In genomic region chr22:50537765-50538164, GRCh38 we compare ENCODE assay signal across 12 cellular contexts. TPM values are rescaled to one million over a fixed set of nuclear protein-coding genes. Genes with fewer than 3 reads are reported as not detected.
DNase-seq lines count a peak whose midpoint lies in the region; ATAC-seq and TF ChIP-seq lines count a peak whose summit lies in the region.
"Had no signal": no experiment of that assay in that cellular context is flagged by ENCODE, and none has a peak within 500 bp of the region (broad histone marks: within the 10 kb centered on the region; RNA-seq: fewer than 3 reads in every experiment).

No MANE protein-coding gene starts in this region.

- POLR2A ChIA-PET in activated B cell treated with CpG ODN at 0.5 μM for 24 hours (lab: Charles Lee) (interaction anchor here (0.7 to 16.7 kb wide), 2 partner anchors 8 to 180 kb away, joined by 5 to 946 read pairs; partner anchors contain the start of genes SCO2 and TYMP), A673 (lab: Charles Lee; ENCODE audit: low non-redundant PET) (no interaction called here)

- no peaks in the 10 kb centered on the region for H3K27me3 ChIP-seq in CD4-positive, CD25-positive, alpha-beta regulatory T cell (ENCODE audit: control insufficient read depth, insufficient read depth, low read length)
- H3K27me3 ChIP-seq in A673 (replicated peaks; ENCODE audit: insufficient read depth, low read depth, low read length, poor library complexity): no peaks in the 10 kb centered on the region
- H3K27me3 ChIP-seq: SJSA1 had no signal

- H3K4me1 Mint-ChIP-seq in CD4-positive, CD25-positive, alpha-beta regulatory T cell: peaks cover 14 to 64% (median 39%) of the 10 kb centered on the region in 4 donors
- H3K4me1 Mint-ChIP-seq in activated B cell treated with CpG ODN at 0.5 μM for 24 hours (peaks cover 82% of the 10 kb centered on the region), memory B cell (peaks cover 37% of the 10 kb centered on the region)

- no peaks in the 10 kb centered on the region for H3K27me3 Mint-ChIP-seq in CD4-positive, CD25-positive, alpha-beta regulatory T cell
- no peaks in the 10 kb centered on the region for H3K27me3 Mint-ChIP-seq in activated B cell treated with CpG ODN at 0.5 μM for 24 hours
- no peaks in the 10 kb centered on the region for H3K27me3 Mint-ChIP-seq in memory B cell

- CTCF ChIA-PET in activated B cell treated with CpG ODN at 0.5 μM for 24 hours (lab: Charles Lee): no interaction called here
- CTCF ChIA-PET in A673 (lab: Charles Lee): interaction anchor here (4.1 kb wide), 1 partner anchor 12 kb away, joined by 19 read pairs; the partner anchor contains the start of gene SCO2

- TF ChIP-seq CTCF in activated B cell treated with CpG ODN at 0.5 μM for 24 hours (IDR thresholded peaks at IDR 0.05) (no peak), A673 (conservative IDR thresholded peaks at IDR 0.05; ENCODE audit: low read depth, low read length) (no peak)

- intact Hi-C loops in activated B cell treated with CpG ODN at 0.5 μM for 24 hours (cut with micrococcal nuclease) (loop anchor here (2.0 kb wide), 1 partner anchor 347 kb away; no protein-coding TSS in a partner anchor), A673 (cut with micrococcal nuclease; ENCODE audit: unreplicated experiment) (no loop called here)

- H3K4me3 ChIP-seq in CD4-positive, CD25-positive, alpha-beta regulatory T cell (ENCODE audit: low read depth, low read length): no peak overlapping the region
- no peak overlapping the region for H3K4me3 ChIP-seq in A673 (ENCODE audit: low read depth, low read length, poor library complexity, severe bottlenecking)
- H3K4me3 ChIP-seq: SJSA1 had no signal

- ATAC-seq in CD4-positive, CD25-positive, alpha-beta regulatory T cell (ENCODE audit: low read depth in 2 of 2): no peak
- ATAC-seq in activated B cell treated with CpG ODN at 0.5 μM for 24 hours (ENCODE audit: low read depth): no peak
- ATAC-seq in memory B cell (ENCODE audit: low read depth): no peak

- H3K9me3 Mint-ChIP-seq in CD4-positive, CD25-positive, alpha-beta regulatory T cell: peaks cover 0 to 3% (median 0%) of the 10 kb centered on the region in 7 donors
- H3K9me3 Mint-ChIP-seq in activated B cell treated with CpG ODN at 0.5 μM for 24 hours: peaks cover 2% of the 10 kb centered on the region
- peaks cover 2% of the 10 kb centered on the region for H3K9me3 Mint-ChIP-seq in memory B cell

- no peaks in the 10 kb centered on the region for H3K36me3 Mint-ChIP-seq in CD4-positive, CD25-positive, alpha-beta regulatory T cell
- H3K36me3 Mint-ChIP-seq in activated B cell treated with CpG ODN at 0.5 μM for 24 hours (ENCODE audit: low read depth) (peaks cover 10% of the 10 kb centered on the region), memory B cell (peaks cover 2% of the 10 kb centered on the region)

- H3K27ac ChIP-seq in CD4-positive, CD25-positive, alpha-beta regulatory T cell (ENCODE audit: insufficient read depth, low read length, poor library complexity, severe bottlenecking): peak overlapping the region; percentile 99
- H3K27ac ChIP-seq in A673 (ENCODE audit: low read depth, low read length, poor library complexity, severe bottlenecking): no peak overlapping the region
- H3K27ac ChIP-seq: SJSA1 had no signal

- H3K9me3 ChIP-seq in CD4-positive, CD25-positive, alpha-beta regulatory T cell (ENCODE audit: control insufficient read depth in 2 of 2, low read length in 2 of 2): no peaks in the 10 kb centered on the region
- no peaks in the 10 kb centered on the region for H3K9me3 ChIP-seq in A673 (ENCODE audit: low read depth, low read length, poor library complexity, severe bottlenecking)
- H3K9me3 ChIP-seq: SJSA1 had no signal

- BruUV-seq in A673 (replicated peaks; lab: Mats Ljungman, UMichigan): no TSS peak

- no peak for DNase-seq in CD4-positive, CD25-positive, alpha-beta regulatory T cell
- DNase-seq in activated B cell treated with CpG ODN at 0.5 μM for 24 hours (no peak), memory B cell (ENCODE audit: low spot score in 2 of 2) (no peak), A673 (ENCODE audit: low spot score) (no peak), SKM-1 (lab: John Stamatoyannopoulos, UW; ENCODE audit: unreplicated experiment) (no peak)
- no peak for DNase-seq in stimulated activated CD4-positive, alpha-beta T cell treated with anti-CD3 and anti-CD28 coated beads, Interleukin-1b, Interleukin-23, amount 100 ng/mL, for 48 hours
- DNase-seq: amygdala, DMS53, NCI-H1694, retina had no signal

- peaks cover 38% of the 10 kb centered on the region for H3K4me1 ChIP-seq in CD4-positive, CD25-positive, alpha-beta regulatory T cell (ENCODE audit: control insufficient read depth, insufficient read depth, low read length, poor library complexity, severe bottlenecking)
- H3K4me1 ChIP-seq in A673 (ENCODE audit: insufficient read depth, low read length, poor library complexity, severe bottlenecking): peaks cover 20% of the 10 kb centered on the region

- peak overlapping the region; percentile 90 to 100 (median 100) for H3K27ac Mint-ChIP-seq in CD4-positive, CD25-positive, alpha-beta regulatory T cell
- H3K27ac Mint-ChIP-seq in activated B cell treated with CpG ODN at 0.5 μM for 24 hours: peak overlapping the region; percentile 91
- peak overlapping the region; percentile 100 for H3K27ac Mint-ChIP-seq in memory B cell

- peak overlapping the region in 3 of 4 donors; percentile 34 to 64 (median 36) for H3K4me3 Mint-ChIP-seq in CD4-positive, CD25-positive, alpha-beta regulatory T cell
- H3K4me3 Mint-ChIP-seq in activated B cell treated with CpG ODN at 0.5 μM for 24 hours: peak overlapping the region; percentile 13
- peak overlapping the region; percentile 40 for H3K4me3 Mint-ChIP-seq in memory B cell

- no peaks in the 10 kb centered on the region for H3K36me3 ChIP-seq in CD4-positive, CD25-positive, alpha-beta regulatory T cell (ENCODE audit: control insufficient read depth, insufficient read depth, low read length)
- no peaks in the 10 kb centered on the region for H3K36me3 ChIP-seq in A673 (ENCODE audit: insufficient read depth, low read length, poor library complexity, severe bottlenecking)
- H3K36me3 ChIP-seq: SJSA1 had no signal

RNA-seq across cellular contexts. Expression of gene KLHDC7B, which starts 7.9 kb away (rescaled TPM):
- total RNA-seq in CD4-positive, CD25-positive, alpha-beta regulatory T cell: 5.9 TPM
- polyA plus RNA-seq in CD4-positive, CD25-positive, alpha-beta regulatory T cell: 10 to 100 TPM in 1 of 4 donors, 1 to 10 TPM in 3; 5.6 to 11.7 (median 8.4) TPM
- total RNA-seq in activated B cell treated with CpG ODN at 0.5 μM for 24 hours (4.9 and 5.2 TPM in 2 replicates), A673 (2021) (1.4 and 1.6 TPM in 2 replicates)

RNA-seq across cellular contexts. Expression of gene TYMP, which starts 8.0 kb away (rescaled TPM):
- total RNA-seq in CD4-positive, CD25-positive, alpha-beta regulatory T cell: 46.9 TPM
- polyA plus RNA-seq in CD4-positive, CD25-positive, alpha-beta regulatory T cell: 10 to 100 TPM; 29.2 to 65.2 (median 44.4) TPM
- total RNA-seq in activated B cell treated with CpG ODN at 0.5 μM for 24 hours: 91.8 and 92.9 TPM in 2 replicates
- total RNA-seq in A673 (2021): 0.58 and 0.98 TPM in 2 replicates

RNA-seq across cellular contexts. Expression of gene SCO2, which starts 12.4 kb away (rescaled TPM):
- total RNA-seq in CD4-positive, CD25-positive, alpha-beta regulatory T cell: 14.6 TPM
- polyA plus RNA-seq in CD4-positive, CD25-positive, alpha-beta regulatory T cell: 10 to 100 TPM in 1 of 4 donors, 1 to 10 TPM in 3; 6.4 to 10.4 (median 7.7) TPM
- total RNA-seq in activated B cell treated with CpG ODN at 0.5 μM for 24 hours (7.1 and 11.6 TPM in 2 replicates), A673 (2021) (0.44 and 5.4 TPM in 2 replicates)

RNA-seq across cellular contexts. Expression of gene SYCE3, which starts 25.0 kb away (rescaled TPM):
- not detected for total RNA-seq in CD4-positive, CD25-positive, alpha-beta regulatory T cell
- polyA plus RNA-seq in CD4-positive, CD25-positive, alpha-beta regulatory T cell: not detected
- total RNA-seq in activated B cell treated with CpG ODN at 0.5 μM for 24 hours (not detected in 2 replicates), A673 (2021) (not detected in 2 replicates)
- total RNA-seq: SJSA1, urinary bladder had no signal
- polyA plus RNA-seq: urinary bladder had no signal

RNA-seq across cellular contexts. Expression of gene NCAPH2, which starts 29.7 kb away (rescaled TPM):
- total RNA-seq in CD4-positive, CD25-positive, alpha-beta regulatory T cell: 112 TPM
- polyA plus RNA-seq in CD4-positive, CD25-positive, alpha-beta regulatory T cell: 10 to 100 TPM; 35.8 to 43.6 (median 39.8) TPM
- 63.9 and 68.2 TPM in 2 replicates for total RNA-seq in activated B cell treated with CpG ODN at 0.5 μM for 24 hours
- total RNA-seq in A673 (2021): 135 TPM in 2 replicates

Comparison
In these comparisons a context has a peak if more than half of its experiments do, and no peak if none do; other contexts are left out.
1. RNA of gene TYMP, which starts 8.0 kb away (total RNA-seq): 91.8 to 92.9 TPM in activated B cell treated with CpG ODN at 0.5 μM for 24 hours and 46.9 TPM in CD4-positive, CD25-positive, alpha-beta regulatory T cell (single experiment); 0.58 to 0.98 TPM in A673; every median in the first group is over 10 times any median in the second.
2. Peak in every context shown above with its lines, with median percentiles within 50 percentile points of each other: H3K27ac Mint-ChIP-seq and H3K4me3 Mint-ChIP-seq.